8 cellular contexts compared by ENCODE assay signal in genomic region chr19:2051771-2052704, GRCh38. TPM values are rescaled to one million over a fixed set of nuclear protein-coding genes. Genes with fewer than 3 reads are reported as not detected.
DNase-seq lines count a peak whose midpoint lies in the region; ATAC-seq and TF ChIP-seq lines count a peak whose summit lies in the region.

No MANE protein-coding gene starts in this region.

- H3K9me3 Mint-ChIP-seq in activated CD4-positive, alpha-beta memory T cell treated with anti-CD3 and anti-CD28 coated beads for 36 hours, result no peaks in the 10 kb centered on the region

- H3K4me1 Mint-ChIP-seq in activated CD4-positive, alpha-beta memory T cell treated with anti-CD3 and anti-CD28 coated beads for 36 hours (ENCODE audit: low read depth), result peaks cover 48% of the 10 kb centered on the region

- H3K36me3 Mint-ChIP-seq in activated CD4-positive, alpha-beta memory T cell treated with anti-CD3 and anti-CD28 coated beads for 36 hours, result peaks cover 7% of the 10 kb centered on the region

- POLR2A ChIA-PET in activated CD4-positive, alpha-beta memory T cell treated with anti-CD3 and anti-CD28 coated beads for 36 hours (lab: Charles Lee), result interaction anchor here (0.5 to 2.8 kb wide), 13 partner anchors 9 to 146 kb away, joined by 3 to 26 read pairs (median 5); no protein-coding TSS in a partner anchor

- TF ChIP-seq CTCF in fibroblast of lung (conservative IDR thresholded peaks at IDR 0.05 in 1 of 2, IDR thresholded peaks at IDR 0.05 in 1 of 2; ENCODE audit: low read depth in 1 of 2, low read length in 2 of 2) (no peak), smooth muscle cell (IDR thresholded peaks at IDR 0.05; ENCODE audit: borderline replicate concordance, insufficient read depth, poor library complexity, severe bottlenecking) (no peak)

- H3K79me2 ChIP-seq in fibroblast of lung (ENCODE audit: control insufficient read depth, insufficient read depth, low read length) (peaks cover 33% of the 10 kb centered on the region), smooth muscle cell (ENCODE audit: low read depth) (peaks cover 37% of the 10 kb centered on the region)

- peak; percentile 52 for DNase-seq in stimulated activated CD4-positive, alpha-beta T cell treated with anti-CD3 and anti-CD28 coated beads, Interleukin-15, amount 100 ng/mL, for 24 hours
- DNase-seq in stimulated activated CD4-positive, alpha-beta T cell treated with anti-CD3 and anti-CD28 coated beads, Interleukin-12 subunit alpha, Interleukin-12 subunit beta, amount 100 ng/mL, for 4 hours, result no peak
- DNase-seq in activated CD4-positive, alpha-beta memory T cell treated with anti-CD3 and anti-CD28 coated beads for 36 hours, result peak; percentile 60
- DNase-seq in fibroblast of lung (ENCODE audit: low read depth in 2 of 2), result peak in 1 of 2 donors; percentile 67
- no peak for DNase-seq in smooth muscle cell (lab: John Stamatoyannopoulos, UW; ENCODE audit: unreplicated experiment)
- DNase-seq in midbrain (lab: John Stamatoyannopoulos, UW), result no peak
- DNase-seq in NCI-H1694 (lab: John Stamatoyannopoulos, UW), result no peak

- WGBS in smooth muscle cell (ENCODE audit: low lambda C conversion rate), result 91% methylated on average over 18 of the region's 18 CpGs

- H2AFZ ChIP-seq in fibroblast of lung (ENCODE audit: low read length) (peak overlapping the region; percentile 75), smooth muscle cell (ENCODE audit: low read depth) (peak overlapping the region; percentile 86)

- H3K4me3 Mint-ChIP-seq in activated CD4-positive, alpha-beta memory T cell treated with anti-CD3 and anti-CD28 coated beads for 36 hours, result peak overlapping the region; percentile 65

- H3K9me3 ChIP-seq in fibroblast of lung (ENCODE audit: control insufficient read depth, insufficient read depth, low read depth, low read length) (no peaks in the 10 kb centered on the region), smooth muscle cell (replicated peaks; ENCODE audit: low read depth) (no peaks in the 10 kb centered on the region)

- CTCF ChIA-PET in activated CD4-positive, alpha-beta memory T cell treated with anti-CD3 and anti-CD28 coated beads for 36 hours (lab: Charles Lee), result interaction anchor here (0.6 to 1.8 kb wide), 7 partner anchors 9 to 368 kb away, joined by 3 to 8 read pairs (median 3); no protein-coding TSS in a partner anchor

- peaks cover 11% of the 10 kb centered on the region for H3K36me3 ChIP-seq in fibroblast of lung (ENCODE audit: control insufficient read depth, insufficient read depth, low read length)
- H3K36me3 ChIP-seq in smooth muscle cell (ENCODE audit: low read depth), result no peaks in the 10 kb centered on the region

- H3K27me3 ChIP-seq in fibroblast of lung (ENCODE audit: control insufficient read depth, insufficient read depth, low read length) (no peaks in the 10 kb centered on the region), smooth muscle cell (ENCODE audit: low read depth) (no peaks in the 10 kb centered on the region)

- no peak overlapping the region for H3K4me2 ChIP-seq in fibroblast of lung (ENCODE audit: extremely low read depth, insufficient read depth, low read length)
- peak overlapping the region; percentile 92 for H3K4me2 ChIP-seq in smooth muscle cell

- H3K27me3 Mint-ChIP-seq in activated CD4-positive, alpha-beta memory T cell treated with anti-CD3 and anti-CD28 coated beads for 36 hours, result no peaks in the 10 kb centered on the region

- no peaks in the 10 kb centered on the region for H3F3A ChIP-seq in smooth muscle cell (ENCODE audit: low read depth)

- peak overlapping the region; percentile 92 for H3K27ac Mint-ChIP-seq in activated CD4-positive, alpha-beta memory T cell treated with anti-CD3 and anti-CD28 coated beads for 36 hours

- H3K4me3 ChIP-seq in fibroblast of lung (replicated peaks in 1 of 4; ENCODE audit: control extremely low read depth in 1 of 4, insufficient read depth in 1 of 4, low read depth in 3 of 4, low read length in 4 of 4) (no peak overlapping the region), smooth muscle cell (peak overlapping the region; percentile 95)

- intact Hi-C loops in activated CD4-positive, alpha-beta memory T cell treated with anti-CD3 and anti-CD28 coated beads for 36 hours (cut with micrococcal nuclease), result loop anchor here (1.0 to 2.0 kb wide), 2 partner anchors 10 to 45 kb away; partner anchors contain the start of genes IZUMO4 and MOB3A

- ATAC-seq in GM19035 (IDR thresholded peaks at IDR 0.05; ENCODE audit: unreplicated experiment), result no peak

- H3K27ac ChIP-seq in fibroblast of lung (ENCODE audit: insufficient read depth, low read length) (peak overlapping the region; percentile 48), smooth muscle cell (ENCODE audit: low read depth) (peak overlapping the region; percentile 1)

- H3K9ac ChIP-seq in fibroblast of lung (ENCODE audit: insufficient read depth, low read length) (no peak overlapping the region), smooth muscle cell (ENCODE audit: low read depth) (no peak overlapping the region)

- H4K20me1 ChIP-seq in fibroblast of lung (ENCODE audit: control insufficient read depth, extremely low read depth, insufficient read depth, low read length) (no peaks in the 10 kb centered on the region), smooth muscle cell (ENCODE audit: low read depth) (peaks cover 37% of the 10 kb centered on the region)

- H3K4me1 ChIP-seq in fibroblast of lung (ENCODE audit: control insufficient read depth, extremely low read depth, insufficient read depth, low read length), result peaks cover 28% of the 10 kb centered on the region
- H3K4me1 ChIP-seq in smooth muscle cell (ENCODE audit: low read depth), result peaks cover 9% of the 10 kb centered on the region

RNA-seq across cellular contexts. Expression of gene MKNK2, which starts 1.0 kb away (rescaled TPM):
- 100 to 1,000 TPM; 143 to 157 TPM for total RNA-seq in activated CD4-positive, alpha-beta memory T cell treated with anti-CD3 and anti-CD28 coated beads for 36 hours
- total RNA-seq in fibroblast of lung (367 and 409 TPM in 2 replicates), smooth muscle cell (30.1 and 43.6 TPM in 2 replicates)
- polyA plus RNA-seq in fibroblast of lung (21.0 and 24.7 TPM in 2 replicates), smooth muscle cell (44.7 and 80.1 TPM in 2 replicates)
- polyA plus RNA-seq in fibroblast of lung (2012), result 37.7 and 44.0 TPM in 2 replicates
- polyA minus RNA-seq in fibroblast of lung (ENCODE audit: low replicate concordance), result 36.5 and 64.5 TPM in 2 replicates

RNA-seq across cellular contexts. Expression of gene BTBD2, which starts 36.5 kb away (rescaled TPM):
- total RNA-seq in activated CD4-positive, alpha-beta memory T cell treated with anti-CD3 and anti-CD28 coated beads for 36 hours, result 10 to 100 TPM; 37.3 to 42.9 TPM
- 54.7 and 70.2 TPM in 2 replicates for total RNA-seq in fibroblast of lung
- polyA plus RNA-seq in fibroblast of lung, result 14.0 and 19.1 TPM in 2 replicates
- polyA plus RNA-seq in fibroblast of lung (2012), result 63.7 and 82.3 TPM in 2 replicates
- polyA minus RNA-seq in fibroblast of lung (ENCODE audit: low replicate concordance), result 105 and 111 TPM in 2 replicates
- 37.8 and 45.2 TPM in 2 replicates for total RNA-seq in smooth muscle cell
- polyA plus RNA-seq in smooth muscle cell, result 63.2 and 69.8 TPM in 2 replicates

RNA-seq across cellular contexts. Expression of gene MOB3A, which starts 44.1 kb away (rescaled TPM):
- total RNA-seq in activated CD4-positive, alpha-beta memory T cell treated with anti-CD3 and anti-CD28 coated beads for 36 hours, result 100 to 1,000 TPM; 117 to 122 TPM
- total RNA-seq in fibroblast of lung (12.8 and 17.2 TPM in 2 replicates), smooth muscle cell (11.2 and 13.5 TPM in 2 replicates)
- polyA plus RNA-seq in fibroblast of lung (34.8 and 37.5 TPM in 2 replicates), smooth muscle cell (23.8 and 32.9 TPM in 2 replicates)
- 33.8 and 36.9 TPM in 2 replicates for polyA plus RNA-seq in fibroblast of lung (2012)
- 143 and 175 TPM in 2 replicates for polyA minus RNA-seq in fibroblast of lung (ENCODE audit: low replicate concordance)

RNA-seq across cellular contexts. Expression of gene IZUMO4, which starts 44.7 kb away (rescaled TPM):
- 10 to 100 TPM; 14.2 to 16.4 TPM for total RNA-seq in activated CD4-positive, alpha-beta memory T cell treated with anti-CD3 and anti-CD28 coated beads for 36 hours
- 0.26 and 1.3 TPM in 2 replicates for total RNA-seq in fibroblast of lung
- 0.56 and 0.77 TPM in 2 replicates for polyA plus RNA-seq in fibroblast of lung
- 1.5 TPM in 2 replicates for polyA plus RNA-seq in fibroblast of lung (2012)
- not detected in 2 replicates for polyA minus RNA-seq in fibroblast of lung (ENCODE audit: low replicate concordance)
- 1.6 and 1.8 TPM in 2 replicates for total RNA-seq in smooth muscle cell
- polyA plus RNA-seq in smooth muscle cell, result 0.48 and 0.58 TPM in 2 replicates

Comparison
In these comparisons a context has a peak if more than half of its experiments do, and no peak if none do; other contexts are left out.
1. DNase-seq: peak in stimulated activated CD4-positive, alpha-beta T cell treated with anti-CD3 and anti-CD28 coated beads, Interleukin-15, amount 100 ng/mL, for 24 hours (single experiment) and activated CD4-positive, alpha-beta memory T cell treated with anti-CD3 and anti-CD28 coated beads for 36 hours (single experiment); none in stimulated activated CD4-positive, alpha-beta T cell treated with anti-CD3 and anti-CD28 coated beads, Interleukin-12 subunit alpha, Interleukin-12 subunit beta, amount 100 ng/mL, for 4 hours (single experiment), smooth muscle cell (single experiment), midbrain (single experiment) and NCI-H1694 (single experiment).